24 cellular contexts compared by ENCODE assay signal in the genomic region with DNA sequence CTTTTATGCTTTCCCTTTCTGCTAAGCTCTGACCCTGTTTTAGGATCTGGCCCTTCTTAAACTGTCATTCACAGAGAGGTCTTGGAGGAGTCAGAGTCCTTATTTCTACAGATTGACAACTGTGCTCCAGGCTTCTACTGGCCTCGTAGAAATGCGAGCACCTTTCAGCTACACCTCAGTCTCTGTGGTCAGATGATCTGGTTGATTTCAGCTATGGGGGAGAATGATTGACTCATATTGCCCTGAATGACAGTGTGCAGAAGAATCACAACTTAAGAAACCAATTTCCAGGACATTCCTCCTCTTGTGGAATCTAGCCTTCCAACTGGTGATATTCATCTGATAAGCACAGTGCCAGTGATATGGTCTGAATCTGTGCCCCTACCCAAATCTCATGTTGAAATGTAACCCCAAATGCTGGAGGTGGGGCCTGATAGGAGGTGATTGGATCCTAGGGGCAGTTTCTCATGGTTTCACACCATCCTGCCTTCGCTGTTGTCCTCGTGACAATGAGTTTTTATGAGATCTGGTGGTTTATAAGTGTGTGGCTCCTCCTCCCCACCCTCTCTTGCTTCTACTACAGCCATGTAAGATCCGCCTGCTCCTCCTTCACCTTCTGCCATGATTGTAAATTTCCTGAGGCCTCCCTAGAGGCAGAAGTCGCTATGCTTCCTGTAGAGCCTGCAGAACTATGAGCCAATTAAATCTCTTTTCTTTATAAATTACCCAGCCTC. TPM values are rescaled to one million over a fixed set of nuclear protein-coding genes. Genes with fewer than 3 reads are reported as not detected.
"Had no signal": no experiment of that assay in that cellular context is flagged by ENCODE, and none has a peak within 500 bp of the region (broad histone marks: within the 10 kb centered on the region; RNA-seq: fewer than 3 reads in every experiment).

No MANE protein-coding gene starts in this region.

- H3K4me3 ChIP-seq: mucosa of descending colon, right lobe of liver, skin epidermis, upper lobe of right lung had no signal

- H3K4me1 Mint-ChIP-seq: activated CD4-positive, alpha-beta memory T cell treated with anti-CD3 and anti-CD28 coated beads, Interleukin-2, amount 10 ng/mL, durations not matched to agents 7 days and 5 days; stimulated activated naive B cell treated with anti-CD40 and anti-IgM and Interleukin-4, amounts not matched to agents 10 μg/mL and 1 μg/mL and 100 μg/mL, for 72 hours had no signal

- H3K9me3 ChIP-seq: mucosa of descending colon, right lobe of liver, upper lobe of right lung had no signal

- H3K27ac ChIP-seq: right lobe of liver, skin epidermis, upper lobe of right lung had no signal

- H3K4me3 Mint-ChIP-seq: activated CD4-positive, alpha-beta memory T cell treated with anti-CD3 and anti-CD28 coated beads, Interleukin-2, amount 10 ng/mL, durations not matched to agents 7 days and 5 days; activated naive CD4-positive, alpha-beta T cell treated with anti-CD3 and anti-CD28 coated beads for 36 hours; brain; nephron progenitor cell; stimulated activated naive B cell treated with anti-CD40 and anti-IgM and Interleukin-4, amounts not matched to agents 10 μg/mL and 1 μg/mL and 100 μg/mL, for 72 hours; T-helper 1 cell treated with Interleukin-12 subunit alpha and Interleukin-12 subunit beta and Interleukin-4 antibody, amounts not matched to agents 30 μg/mL and 1 μg/mL, for 36 hours; WTC11 had no signal

- H3K27ac Mint-ChIP-seq: activated CD4-positive, alpha-beta memory T cell treated with anti-CD3 and anti-CD28 coated beads, Interleukin-2, amount 10 ng/mL, durations not matched to agents 7 days and 5 days; activated naive CD4-positive, alpha-beta T cell treated with anti-CD3 and anti-CD28 coated beads for 36 hours; activated T-helper 2 cell treated with anti-CD3 and anti-CD28 coated beads, Interferon-gamma antibody, Interleukin-2, Interleukin-4, amounts not matched to agents 10 μg/mL and 5 μg/mL and 100 μg/mL, durations not matched to agents 14 hours and 24 hours and 36 hours; brain; nephron progenitor cell; stimulated activated naive B cell treated with anti-CD40 and anti-IgM and Interleukin-4, amounts not matched to agents 10 μg/mL and 1 μg/mL and 100 μg/mL, for 72 hours; T-helper 1 cell treated with Interleukin-12 subunit alpha and Interleukin-12 subunit beta and Interleukin-4 antibody, amounts not matched to agents 30 μg/mL and 1 μg/mL, for 36 hours; WTC11 had no signal

- DNase-seq: activated CD4-positive, alpha-beta memory T cell treated with anti-CD3 and anti-CD28 coated beads, Interleukin-2, amount 10 ng/mL, durations not matched to agents 7 days and 5 days; activated naive CD4-positive, alpha-beta T cell treated with anti-CD3 and anti-CD28 coated beads for 36 hours; anterior cingulate cortex; caudate nucleus; dermis blood vessel endothelial cell; effector CD8-positive, alpha-beta T cell; foreskin melanocyte; glutamatergic neuron; hippocampal formation; left cardiac atrium; mesenchymal stem cell; mucosa of descending colon; nephron progenitor cell; occipital lobe; right lobe of liver; stimulated activated CD4-positive, alpha-beta T cell treated with anti-CD3 and anti-CD28 coated beads, Interleukin-2, amount 100 ng/mL, for 24 hours; stimulated activated naive B cell treated with anti-CD40 and anti-IgM and Interleukin-4, amounts not matched to agents 10 μg/mL and 1 μg/mL and 100 μg/mL, for 72 hours; T1000; upper lobe of right lung had no signal

- ATAC-seq: left cardiac atrium; mucosa of descending colon; right lobe of liver; stimulated activated naive B cell treated with anti-CD40 and anti-IgM and Interleukin-4, amounts not matched to agents 10 μg/mL and 1 μg/mL and 100 μg/mL, for 72 hours; upper lobe of right lung; WTC11 had no signal

- H3K36me3 Mint-ChIP-seq: WTC11 had no signal

- H3K9me3 Mint-ChIP-seq: activated CD4-positive, alpha-beta memory T cell treated with anti-CD3 and anti-CD28 coated beads, Interleukin-2, amount 10 ng/mL, durations not matched to agents 7 days and 5 days; T-helper 1 cell treated with Interleukin-12 subunit alpha and Interleukin-12 subunit beta and Interleukin-4 antibody, amounts not matched to agents 30 μg/mL and 1 μg/mL, for 36 hours had no signal

- H3K36me3 ChIP-seq: right lobe of liver, upper lobe of right lung had no signal

- H3K27me3 ChIP-seq: right lobe of liver, upper lobe of right lung had no signal

RNA-seq across cellular contexts. Expression of a gene that starts 14.0 kb away (rescaled TPM):
- total RNA-seq: activated CD4-positive, alpha-beta memory T cell treated with anti-CD3 and anti-CD28 coated beads, Interleukin-2, amount 10 ng/mL, durations not matched to agents 7 days and 5 days; activated naive CD4-positive, alpha-beta T cell treated with anti-CD3 and anti-CD28 coated beads for 36 hours; activated T-helper 2 cell treated with anti-CD3 and anti-CD28 coated beads, Interferon-gamma antibody, Interleukin-2, Interleukin-4, amounts not matched to agents 10 μg/mL and 5 μg/mL and 100 μg/mL, durations not matched to agents 14 hours and 24 hours and 36 hours; dermis blood vessel endothelial cell; left cardiac atrium; occipital lobe; WTC11 had no signal

RNA-seq across cellular contexts. Expression of a gene that starts 35.0 kb away (rescaled TPM):
- total RNA-seq: activated CD4-positive, alpha-beta memory T cell treated with anti-CD3 and anti-CD28 coated beads, Interleukin-2, amount 10 ng/mL, durations not matched to agents 7 days and 5 days; activated naive CD4-positive, alpha-beta T cell treated with anti-CD3 and anti-CD28 coated beads for 36 hours; activated T-helper 2 cell treated with anti-CD3 and anti-CD28 coated beads, Interferon-gamma antibody, Interleukin-2, Interleukin-4, amounts not matched to agents 10 μg/mL and 5 μg/mL and 100 μg/mL, durations not matched to agents 14 hours and 24 hours and 36 hours; dermis blood vessel endothelial cell; occipital lobe; upper lobe of right lung had no signal
